In genomic region chr6:13987400-13987865, GRCh38 we compare ENCODE assay signal across 34 cellular contexts.
"Had no signal": no experiment of that assay in that cellular context is flagged by ENCODE, and none has a peak within 500 bp of the region (broad histone marks: within the 10 kb centered on the region; RNA-seq: fewer than 3 reads in every experiment).

No MANE protein-coding gene starts in this region.

- H3K4me1 Mint-ChIP-seq: activated B cell treated with CpG ODN at 0.5 μM for 24 hours had no signal

- H3K27ac Mint-ChIP-seq: activated B cell treated with CpG ODN at 0.5 μM for 24 hours; activated CD4-positive, alpha-beta memory T cell treated with anti-CD3 and anti-CD28 coated beads for 36 hours; activated naive CD4-positive, alpha-beta T cell treated with anti-CD3 and anti-CD28 coated beads for 36 hours; activated naive CD4-positive, alpha-beta T cell treated with anti-CD3 and anti-CD28 coated beads, Interleukin-2, amount 50 U/mL, for 72 hours; activated T-helper 1 cell treated with anti-CD3 and anti-CD28 coated beads, Interleukin-12 subunit alpha, Interleukin-12 subunit beta, Interleukin-2, Interleukin-4 antibody, amounts not matched to agents 30 ng/mL and 10 ng/mL and 1 ng/mL, durations not matched to agents 14 hours and 24 hours and 36 hours had no signal

- DNase-seq: activated B cell treated with CpG ODN at 0.5 μM for 24 hours; activated CD4-positive, alpha-beta memory T cell treated with anti-CD3 and anti-CD28 coated beads for 36 hours; activated CD4-positive, alpha-beta T cell treated with anti-CD3 and anti-CD28 coated beads for 4 hours; activated CD4-positive, alpha-beta T cell treated with anti-CD3 and anti-CD28 coated beads, Interleukin-2, amount 50 U/mL, for 1 hour; activated CD4-positive, CD25-positive, alpha-beta regulatory T cell treated with anti-CD3 and anti-CD28 coated beads, Interleukin-2, amount 50 U/mL, for 72 hours; activated CD8-positive, alpha-beta memory T cell treated with anti-CD3 and anti-CD28 coated beads, Interleukin-2, amount 50 U/mL, for 4 hours; activated gamma-delta T cell treated with Interleukin-2 at 50 U/mL for 16 hours; activated naive CD4-positive, alpha-beta T cell treated with anti-CD3 and anti-CD28 coated beads for 36 hours; activated T-cell treated with anti-CD3 and anti-CD28 coated beads for 4 hours; activated T-cell treated with anti-CD3 and anti-CD28 coated beads, Interleukin-2, amount 50 U/mL, for 4 hours; anterior cingulate cortex; cerebellar nuclear complex; cortex of kidney; Kasumi-1; KBM-7; MG63; NCI-H1092; NCI-H187 treated with DMSO at 0.1 percent for 48 hours; NCI-H2081; NCI-H2171 treated with DMSO at 0.1 percent for 48 hours; NCI-H2227 treated with DMSO at 0.1 percent for 48 hours; NCI-H446; NCI-H510A treated with DMSO at 0.1 percent for 48 hours; NCI-H526 treated with DMSO at 0.1 percent for 48 hours; NCI-H774; Peyer's patch; RPMI8226; SIG-M5; T-helper 1 cell; T-helper 2 cell; T-helper 9 cell had no signal

- H3K36me3 Mint-ChIP-seq: activated CD4-positive, alpha-beta memory T cell treated with anti-CD3 and anti-CD28 coated beads for 36 hours; activated naive CD4-positive, alpha-beta T cell treated with anti-CD3 and anti-CD28 coated beads, Interleukin-2, amount 50 U/mL, for 72 hours had no signal

- H3K9me3 ChIP-seq: MG63, Peyer's patch had no signal

- H3K4me3 ChIP-seq: MG63, Peyer's patch had no signal

- H3K9me3 Mint-ChIP-seq: activated B cell treated with CpG ODN at 0.5 μM for 24 hours; activated CD4-positive, alpha-beta memory T cell treated with anti-CD3 and anti-CD28 coated beads for 36 hours; activated naive CD4-positive, alpha-beta T cell treated with anti-CD3 and anti-CD28 coated beads for 36 hours; activated naive CD4-positive, alpha-beta T cell treated with anti-CD3 and anti-CD28 coated beads, Interleukin-2, amount 50 U/mL, for 72 hours; activated T-cell treated with anti-CD3 and anti-CD28 coated beads, Interleukin-2, amount 50 U/mL, for 4 hours; activated T-helper 1 cell treated with anti-CD3 and anti-CD28 coated beads, Interleukin-12 subunit alpha, Interleukin-12 subunit beta, Interleukin-2, Interleukin-4 antibody, amounts not matched to agents 30 ng/mL and 10 ng/mL and 1 ng/mL, durations not matched to agents 14 hours and 24 hours and 36 hours had no signal

- H3K27ac ChIP-seq: Peyer's patch had no signal

- H3K4me1 ChIP-seq: Peyer's patch had no signal

- H3K36me3 ChIP-seq: MG63, Peyer's patch had no signal

- H3K4me3 Mint-ChIP-seq: activated B cell treated with CpG ODN at 0.5 μM for 24 hours; activated CD4-positive, alpha-beta memory T cell treated with anti-CD3 and anti-CD28 coated beads for 36 hours; activated naive CD4-positive, alpha-beta T cell treated with anti-CD3 and anti-CD28 coated beads for 36 hours; activated T-cell treated with anti-CD3 and anti-CD28 coated beads, Interleukin-2, amount 50 U/mL, for 4 hours; activated T-helper 1 cell treated with anti-CD3 and anti-CD28 coated beads, Interleukin-12 subunit alpha, Interleukin-12 subunit beta, Interleukin-2, Interleukin-4 antibody, amounts not matched to agents 30 ng/mL and 10 ng/mL and 1 ng/mL, durations not matched to agents 14 hours and 24 hours and 36 hours had no signal

- H3K27me3 ChIP-seq: Peyer's patch had no signal

- ATAC-seq: activated naive CD4-positive, alpha-beta T cell treated with anti-CD3 and anti-CD28 coated beads, Interleukin-2, amount 50 U/mL, for 72 hours; activated T-cell treated with anti-CD3 and anti-CD28 coated beads, Interleukin-2, amount 50 U/mL, for 4 hours; SK-N-SH treated with all-trans-retinoic acid at 6 μM for 48 hours had no signal
